ENCODE assay signal across 11 cellular contexts in genomic region chr2:70525032-70525431, GRCh38. TPM values are rescaled to one million over a fixed set of nuclear protein-coding genes. Genes with fewer than 3 reads are reported as not detected.
DNase-seq lines count a peak whose midpoint lies in the region; ATAC-seq and TF ChIP-seq lines count a peak whose summit lies in the region.
"Had no signal": no experiment of that assay in that cellular context is flagged by ENCODE, and none has a peak within 500 bp of the region (broad histone marks: within the 10 kb centered on the region; RNA-seq: fewer than 3 reads in every experiment).

No MANE protein-coding gene starts in this region.

- intact Hi-C loops in ovary (cut with DNase I), result no loop called here

- peak overlapping the region; percentile 7 for H3K4me3 ChIP-seq in epithelial cell of proximal tubule (ENCODE audit: low read depth, low read length)
- no peak overlapping the region for H3K4me3 ChIP-seq in ovary
- H3K4me3 ChIP-seq: neural progenitor cell had no signal

- H3K27me3 ChIP-seq in ovary, result no peaks in the 10 kb centered on the region
- H3K27me3 ChIP-seq: neural progenitor cell had no signal

- H3K36me3 ChIP-seq in ovary, result no peaks in the 10 kb centered on the region
- H3K36me3 ChIP-seq: neural progenitor cell had no signal

- no peak for TF ChIP-seq CTCF in epithelial cell of proximal tubule (conservative IDR thresholded peaks at IDR 0.05; ENCODE audit: low read depth, low read length)
- TF ChIP-seq CTCF in ovary (IDR thresholded peaks at IDR 0.05), result no peak

- ATAC-seq in GM19397 (IDR thresholded peaks at IDR 0.05; ENCODE audit: unreplicated experiment) (no peak), HG03571 (IDR thresholded peaks at IDR 0.05; ENCODE audit: unreplicated experiment) (no peak)

- WGBS in ovary, 3 donors, result 54 to 81% (median 70%) methylated on average over 1 of the region's 1 CpG

- TF ChIP-seq EP300 in ovary (IDR thresholded peaks at IDR 0.05), result no peak

- TF ChIP-seq POLR2A in ovary (IDR thresholded peaks at IDR 0.05), result no peak

- no peak overlapping the region for H3K27ac ChIP-seq in ovary
- H3K27ac ChIP-seq: neural progenitor cell had no signal

- no peaks in the 10 kb centered on the region for H3K4me1 ChIP-seq in ovary (ENCODE audit: insufficient read depth)
- H3K4me1 ChIP-seq: neural progenitor cell had no signal

- peak; percentile 66 for DNase-seq in GM03348 (ENCODE audit: low spot score)
- DNase-seq in NCI-H460 (ENCODE audit: extremely low read depth, low read depth), result peak; percentile 7
- peak; percentile 91 for DNase-seq in epithelial cell of proximal tubule (ENCODE audit: low read depth)
- peak; percentile 97 for DNase-seq in renal cortical epithelial cell (ENCODE audit: low read depth)
- DNase-seq in ovary, result no peak
- no peak for DNase-seq in amygdala (lab: John Stamatoyannopoulos, UW)
- DNase-seq: DMS 273 treated with DMSO at 0.1 percent for 48 hours, substantia nigra had no signal

- no peaks in the 10 kb centered on the region for H3K9me3 ChIP-seq in ovary

RNA-seq across cellular contexts. Expression of gene TGFA, which starts 28.6 kb away (rescaled TPM):
- 0.64 and 1.3 TPM in 2 replicates for total RNA-seq in NCI-H460 (2014; rRNA removed; shearing (Covaris generic))
- 0.06 TPM in 1 of 2 replicates, not detected in the other for polyA plus RNA-seq in NCI-H460 (2014; cell fraction: nucleus; rRNA removed)
- total RNA-seq in epithelial cell of proximal tubule (40.1 and 89.1 TPM in 2 replicates), renal cortical epithelial cell (91.7 and 150 TPM in 2 replicates), ovary (1 to 10 TPM in 5 of 7 donors, under 1 TPM in 2; 0.08 to 8.7 (median 1.2) TPM)
- polyA plus RNA-seq in ovary, result 1 to 10 TPM in 1 of 2 donors, under 1 TPM in 1; 0.36 to 1.4 TPM

Comparison
In these comparisons a context has a peak if more than half of its experiments do, and no peak if none do; other contexts are left out.
1. DNase-seq: peak in GM03348 (single experiment), NCI-H460 (single experiment), epithelial cell of proximal tubule (single experiment) and renal cortical epithelial cell (single experiment); none in ovary (0 of 5) and amygdala (0 of 56).